14 cellular contexts compared by ENCODE assay signal in the genomic region with DNA sequence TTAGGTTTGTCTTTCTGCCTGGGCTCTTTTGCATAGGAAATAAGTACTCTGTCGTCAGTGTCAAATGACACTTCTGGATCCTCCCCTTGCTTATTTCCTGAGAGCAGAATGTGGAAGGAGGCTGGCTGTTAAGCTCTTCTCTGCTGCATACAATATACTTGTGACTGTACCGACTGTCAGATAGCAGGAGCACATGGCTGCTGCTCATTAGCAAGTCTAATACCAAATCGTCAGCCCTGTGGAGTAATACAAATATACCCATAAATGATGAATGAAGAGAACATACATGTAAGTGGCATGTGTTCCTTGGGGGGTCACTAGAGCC. TPM values are rescaled to one million over a fixed set of nuclear protein-coding genes. Genes with fewer than 3 reads are reported as not detected.
DNase-seq lines count a peak whose midpoint lies in the region; ATAC-seq, FAIRE-seq and TF ChIP-seq lines count a peak whose summit lies in the region.
"Had no signal": no experiment of that assay in that cellular context is flagged by ENCODE, and none has a peak within 500 bp of the region (broad histone marks: within the 10 kb centered on the region; RNA-seq: fewer than 3 reads in every experiment).

A gene (minus strand): TSS at position 40 of the 325 bp plus-strand sequence. CDS start 77 bp downstream, outside the sequence.

- peak within 1 kb of the TSS; percentile 9 for H3K27ac ChIP-seq in WERI-Rb-1
- no peak within 1 kb of the TSS for H3K27ac ChIP-seq in HepG2 (ENCODE audit: extremely low read length, insufficient read depth, low read length)
- H3K27ac ChIP-seq: 22Rv1 had no signal

- TF ChIP-seq CTCF in WERI-Rb-1 (IDR thresholded peaks at IDR 0.05; ENCODE audit: low read depth, low read length) (no peak), HepG2 (CRISPR knock-in tag; IDR thresholded peaks at IDR 0.05) (no peak)

- TF ChIP-seq POLR2A in HepG2 (IDR thresholded peaks at IDR 0.05; ENCODE audit: insufficient read depth in 1 of 2, low read depth in 2 of 2, low read length in 2 of 2): no peak

- intact Hi-C loops in HepG2 (cut with micrococcal nuclease; ENCODE audit: unreplicated experiment): no loop called here

- no peak within 1 kb of the TSS for H2AFZ ChIP-seq in HepG2 (ENCODE audit: low read length)

- H3K4me2 ChIP-seq in HepG2 (ENCODE audit: low read depth, low read length): no peak within 1 kb of the TSS

- H3K9ac ChIP-seq in HepG2 (ENCODE audit: insufficient read depth, low read depth, low read length): no peak within 1 kb of the TSS

- no TSS peak for BruUV-seq in HepG2 (replicated peaks; lab: Mats Ljungman, UMichigan)

- no peaks in the 10 kb centered on the region for H3K9me3 ChIP-seq in WERI-Rb-1 (ENCODE audit: severe bottlenecking)
- no peaks in the 10 kb centered on the region for H3K9me3 ChIP-seq in HepG2 (ENCODE audit: low read length)

- H3K4me1 ChIP-seq in HepG2 (ENCODE audit: insufficient read depth, low read length): peaks cover 12% of the 10 kb centered on the region

- no peaks in the 10 kb centered on the region for H3K79me2 ChIP-seq in HepG2 (ENCODE audit: insufficient read depth, low read length)

- POLR2A ChIA-PET in HepG2 (lab: Yijun Ruan, JAX): no interaction called here

- H3K27me3 ChIP-seq in WERI-Rb-1 (ENCODE audit: insufficient read depth, low read depth, severe bottlenecking) (no peaks in the 10 kb centered on the region), HepG2 (ENCODE audit: control insufficient read depth in 1 of 2, insufficient read depth in 2 of 2, low read length in 2 of 2) (no peaks in the 10 kb centered on the region)

- in situ Hi-C loops in KBM-7 (cut with MboI; ENCODE audit: low pct_unique_long_range_greater_than_20kb, low sequenced_read_pairs) (no loop called here), HepG2 (cut with HindIII; ENCODE audit: extremely low pct_ligation_motif_present, low pct_unique_long_range_greater_than_20kb) (no loop called here)

- no peaks in the 10 kb centered on the region for H4K20me1 ChIP-seq in HepG2 (ENCODE audit: insufficient read depth, low read length)

- TF ChIP-seq RAD21 in HepG2 (CRISPR knock-in tag; IDR thresholded peaks at IDR 0.05): no peak

- no peak for FAIRE-seq in HepG2 (lab: Jason Lieb, UNC)
- FAIRE-seq: RCC 7860 had no signal

- no peak within 1 kb of the TSS for H3K4me3 ChIP-seq in WERI-Rb-1 (ENCODE audit: low read depth, low read length)
- H3K4me3 ChIP-seq in HepG2 (replicated peaks in 1 of 3; ENCODE audit: insufficient read depth in 1 of 3, low read depth in 2 of 3, low read length in 3 of 3): no peak within 1 kb of the TSS

- 50% methylated on average over 3 of the region's 3 CpGs for WGBS in HepG2 (ENCODE audit: low lambda C conversion rate)

- H3K36me3 ChIP-seq in WERI-Rb-1: peaks cover 15% of the 10 kb centered on the region
- H3K36me3 ChIP-seq in HepG2 (replicated peaks in 1 of 2; ENCODE audit: control insufficient read depth in 1 of 2, insufficient read depth in 2 of 2, low read length in 2 of 2): peaks cover 0 to 4% of the 10 kb centered on the region in 2 experiments; a peak in 2 of 5 replicates

- ATAC-seq in HepG2 (peak; percentile 43), GM21737 (IDR thresholded peaks at IDR 0.05; ENCODE audit: unreplicated experiment) (no peak)

- CTCF ChIA-PET in HepG2 (lab: Yijun Ruan, JAX; ENCODE audit: low intra/inter-chr PET ratio, low total read pairs): no interaction called here

- TF ChIP-seq EP300 in HepG2 (IDR thresholded peaks at IDR 0.05; ENCODE audit: low read depth in 2 of 2, low read length in 2 of 2) (no peak), HepG2 (CRISPR knock-in tag; IDR thresholded peaks at IDR 0.05; ENCODE audit: borderline replicate concordance) (no peak)

- peak; percentile 23 for DNase-seq in DMS53 (lab: John Stamatoyannopoulos, UW)
- no peak for DNase-seq in DMS53 treated with DMSO at 0.1 percent for 48 hours (lab: John Stamatoyannopoulos, UW; ENCODE audit: unreplicated experiment)
- DNase-seq in KBM-7: peak; percentile 42
- DNase-seq in WERI-Rb-1: no peak
- no peak for DNase-seq in HepG2 (ENCODE audit: low spot score)
- no peak for DNase-seq in SK-N-DZ (ENCODE audit: low spot score)
- no peak for DNase-seq in NCI-H2107 (lab: John Stamatoyannopoulos, UW)
- DNase-seq: NCI-H2081 treated with DMSO at 0.1 percent for 48 hours had no signal

TF ChIP-seq in HepG2, 621 proteins besides CTCF, POLR2A, EP300 and RAD21:
- TF ChIP-seq ZBTB42 (CRISPR knock-in tag; IDR thresholded peaks at IDR 0.05) (no peak), U2AF2 (IDR thresholded peaks at IDR 0.05; ENCODE audit: low read depth, low read length) (no peak), ZNF615 (CRISPR knock-in tag; IDR thresholded peaks at IDR 0.05; ENCODE audit: borderline replicate concordance) (no peak), NFYB (CRISPR knock-in tag; IDR thresholded peaks at IDR 0.05) (no peak), MEIS1 (CRISPR knock-in tag; IDR thresholded peaks at IDR 0.05; ENCODE audit: borderline replicate concordance) (no peak)
- TF ChIP-seq, protein P1, sequence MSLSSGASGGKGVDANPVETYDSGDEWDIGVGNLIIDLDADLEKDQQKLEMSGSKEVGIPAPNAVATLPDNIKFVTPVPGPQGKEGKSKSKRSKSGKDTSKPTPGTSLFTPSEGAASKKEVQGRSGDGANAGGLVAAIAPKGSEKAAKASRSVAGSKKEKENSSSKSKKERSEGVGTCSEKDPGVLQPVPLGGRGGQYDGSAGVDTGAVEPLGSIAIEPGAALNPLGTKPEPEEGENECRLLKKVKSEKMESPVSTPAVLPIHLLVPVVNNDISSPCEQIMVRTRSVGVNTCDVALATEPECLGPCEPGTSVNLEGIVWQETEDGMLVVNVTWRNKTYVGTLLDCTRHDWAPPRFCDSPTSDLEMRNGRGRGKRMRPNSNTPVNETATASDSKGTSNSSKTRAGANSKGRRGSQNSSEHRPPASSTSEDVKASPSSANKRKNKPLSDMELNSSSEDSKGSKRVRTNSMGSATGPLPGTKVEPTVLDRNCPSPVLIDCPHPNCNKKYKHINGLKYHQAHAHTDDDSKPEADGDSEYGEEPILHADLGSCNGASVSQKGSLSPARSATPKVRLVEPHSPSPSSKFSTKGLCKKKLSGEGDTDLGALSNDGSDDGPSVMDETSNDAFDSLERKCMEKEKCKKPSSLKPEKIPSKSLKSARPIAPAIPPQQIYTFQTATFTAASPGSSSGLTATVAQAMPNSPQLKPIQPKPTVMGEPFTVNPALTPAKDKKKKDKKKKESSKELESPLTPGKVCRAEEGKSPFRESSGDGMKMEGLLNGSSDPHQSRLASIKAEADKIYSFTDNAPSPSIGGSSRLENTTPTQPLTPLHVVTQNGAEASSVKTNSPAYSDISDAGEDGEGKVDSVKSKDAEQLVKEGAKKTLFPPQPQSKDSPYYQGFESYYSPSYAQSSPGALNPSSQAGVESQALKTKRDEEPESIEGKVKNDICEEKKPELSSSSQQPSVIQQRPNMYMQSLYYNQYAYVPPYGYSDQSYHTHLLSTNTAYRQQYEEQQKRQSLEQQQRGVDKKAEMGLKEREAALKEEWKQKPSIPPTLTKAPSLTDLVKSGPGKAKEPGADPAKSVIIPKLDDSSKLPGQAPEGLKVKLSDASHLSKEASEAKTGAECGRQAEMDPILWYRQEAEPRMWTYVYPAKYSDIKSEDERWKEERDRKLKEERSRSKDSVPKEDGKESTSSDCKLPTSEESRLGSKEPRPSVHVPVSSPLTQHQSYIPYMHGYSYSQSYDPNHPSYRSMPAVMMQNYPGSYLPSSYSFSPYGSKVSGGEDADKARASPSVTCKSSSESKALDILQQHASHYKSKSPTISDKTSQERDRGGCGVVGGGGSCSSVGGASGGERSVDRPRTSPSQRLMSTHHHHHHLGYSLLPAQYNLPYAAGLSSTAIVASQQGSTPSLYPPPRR (CRISPR knock-in tag; IDR thresholded peaks at IDR 0.05; ENCODE audit: borderline replicate concordance): no peak

RNA-seq across cellular contexts. Expression of the gene that starts here (rescaled TPM):
- not detected in 2 replicates for total RNA-seq in HepG2 (2016; rRNA removed; fragmentation: Illumina TruSeq; extraction: Trizol)
- not detected in 2 replicates for total RNA-seq in HepG2 (2016; cell fraction: cytosol; rRNA removed; fragmentation: Illumina TruSeq; extraction: Trizol; ENCODE audit: low read depth)
- total RNA-seq in HepG2 (2016; cell fraction: insoluble cytoplasmic fraction; rRNA removed; fragmentation: Illumina TruSeq; extraction: Trizol): not detected in 2 replicates
- total RNA-seq in HepG2 (2016; cell fraction: membrane; rRNA removed; fragmentation: Illumina TruSeq; extraction: Trizol): not detected in 2 replicates
- total RNA-seq in HepG2 (2016; cell fraction: nucleus; rRNA removed; fragmentation: Illumina TruSeq; extraction: Trizol): not detected in 2 replicates
- polyA plus RNA-seq in HepG2 (2011; rRNA removed): not detected in 2 replicates
- polyA plus RNA-seq in HepG2 (2011; cell fraction: cytosol; rRNA removed): not detected in 2 replicates
- polyA plus RNA-seq in HepG2 (2011; cell fraction: nucleus; rRNA removed): not detected in 2 replicates
- polyA plus RNA-seq in HepG2 (2012): not detected in 2 replicates
- polyA plus RNA-seq in HepG2 (2016; cell fraction: cytosol; fragmentation: Illumina TruSeq; extraction: Trizol; ENCODE audit: low read depth): not detected in 2 replicates
- not detected in 2 replicates for polyA plus RNA-seq in HepG2 (2016; cell fraction: insoluble cytoplasmic fraction; fragmentation: Illumina TruSeq; extraction: Trizol; ENCODE audit: low read depth)
- polyA plus RNA-seq in HepG2 (2016; cell fraction: membrane; fragmentation: Illumina TruSeq; extraction: Trizol; ENCODE audit: low read depth): not detected in 2 replicates
- not detected in 2 replicates for polyA plus RNA-seq in HepG2 (2016; cell fraction: nucleus; fragmentation: Illumina TruSeq; extraction: Trizol; ENCODE audit: insufficient read depth, low read depth)
- not detected in 2 replicates for polyA minus RNA-seq in HepG2 (2011; rRNA and poly(A)+ RNA removed; ENCODE audit: low replicate concordance)
- polyA minus RNA-seq in HepG2 (2011; cell fraction: cytosol; rRNA and poly(A)+ RNA removed): not detected in 2 replicates
- not detected in 2 replicates for polyA minus RNA-seq in HepG2 (2011; cell fraction: nucleus; rRNA and poly(A)+ RNA removed)
- not detected in 2 replicates for polyA plus RNA-seq in SK-N-DZ (2014; cell fraction: cytosol; rRNA removed)
- polyA plus RNA-seq in SK-N-DZ (2014; cell fraction: nucleus; rRNA removed): not detected in 2 replicates
- total RNA-seq: activated naive CD4-positive, alpha-beta T cell treated with anti-CD3 and anti-CD28 coated beads, Interleukin-2, amount 50 U/mL, for 72 hours; omental fat pad had no signal
- polyA plus RNA-seq: esophagus had no signal

Comparison
In these comparisons a context has a peak if more than half of its experiments do, and no peak if none do; other contexts are left out.
1. DNase-seq: peak in DMS53 (single experiment) and KBM-7 (single experiment); none in DMS53 treated with DMSO at 0.1 percent for 48 hours (single experiment), WERI-Rb-1 (single experiment), HepG2 (single experiment), SK-N-DZ (single experiment) and NCI-H2107 (single experiment).
2. Peak in ATAC-seq in HepG2; RNA of the gene not detected or under 1 TPM.